ENCODE assay signal across 10 cellular contexts in genomic region chr10:31146496-31147219, GRCh38.
A peak's percentile ranks its signal among the peaks of the same experiment; 100 is the strongest.
DNase-seq lines count a peak whose midpoint lies in the region; ATAC-seq and TF ChIP-seq lines count a peak whose summit lies in the region.
"Had no signal": no experiment of that assay in that cellular context is flagged by ENCODE, and none has a peak within 500 bp of the region (broad histone marks: within the 10 kb centered on the region; RNA-seq: fewer than 3 reads in every experiment).

No MANE protein-coding gene starts in this region.

- H3K27me3 ChIP-seq in CD8-positive, alpha-beta T cell (ENCODE audit: insufficient read depth, low read length), result no peaks in the 10 kb centered on the region
- no peaks in the 10 kb centered on the region for H3K27me3 ChIP-seq in PC-3 (ENCODE audit: low read length)
- H3K27me3 ChIP-seq: adrenal gland had no signal

- POLR2A ChIA-PET in CD8-positive, alpha-beta T cell (lab: Charles Lee), result no interaction called here
- POLR2A ChIA-PET in PC-3 (lab: Charles Lee; ENCODE audit: unreplicated experiment), result no interaction called here

- H3K27ac Mint-ChIP-seq in CD8-positive, alpha-beta T cell, result peak overlapping the region; percentile 56
- H3K27ac Mint-ChIP-seq in nephron, result peak overlapping the region; percentile 91 to 98 (median 94)
- H3K27ac Mint-ChIP-seq in natural killer cell, result no peak overlapping the region

- H3K4me2 ChIP-seq in PC-3 (ENCODE audit: low read length), result peak overlapping the region; percentile 48

- TF ChIP-seq CTCF in CD8-positive, alpha-beta T cell (IDR thresholded peaks at IDR 0.05), result no peak
- TF ChIP-seq CTCF in PC-3 (conservative IDR thresholded peaks at IDR 0.05; ENCODE audit: low read depth, low read length), result no peak
- no peak for TF ChIP-seq CTCF in epithelial cell of esophagus (IDR thresholded peaks at IDR 0.05; ENCODE audit: insufficient read depth, low read depth, low read length, missing control alignments)
- TF ChIP-seq CTCF in nephron (IDR thresholded peaks at IDR 0.05; ENCODE audit: unreplicated experiment in 3 of 3), result no peak
- no peak for TF ChIP-seq CTCF in natural killer cell (IDR thresholded peaks at IDR 0.05)

- H3K4me3 Mint-ChIP-seq in CD8-positive, alpha-beta T cell, result peak overlapping the region; percentile 49
- H3K4me3 Mint-ChIP-seq in nephron (peak overlapping the region in 1 of 3 experiments; percentile 65), natural killer cell (no peak overlapping the region)

- no peaks in the 10 kb centered on the region for H3K36me3 ChIP-seq in CD8-positive, alpha-beta T cell (ENCODE audit: insufficient read depth, low read length)
- no peaks in the 10 kb centered on the region for H3K36me3 ChIP-seq in PC-3 (ENCODE audit: low read depth, low read length)
- H3K36me3 ChIP-seq: adrenal gland had no signal

- H4K20me1 ChIP-seq in PC-3 (ENCODE audit: low read length), result no peaks in the 10 kb centered on the region

- peak; percentile 34 for ATAC-seq in CD8-positive, alpha-beta T cell
- peak; percentile 90 for ATAC-seq in PC-3
- no peak for ATAC-seq in natural killer cell
- ATAC-seq in GM21381 (IDR thresholded peaks at IDR 0.05; ENCODE audit: unreplicated experiment), result no peak
- ATAC-seq in GM18517 (IDR thresholded peaks at IDR 0.05; ENCODE audit: unreplicated experiment), result no peak

- no peaks in the 10 kb centered on the region for H3K4me1 ChIP-seq in CD8-positive, alpha-beta T cell (ENCODE audit: insufficient read depth, low read length)
- peaks cover 19% of the 10 kb centered on the region for H3K4me1 ChIP-seq in PC-3 (ENCODE audit: insufficient read depth, low read length)

- no TSS peak for BruUV-seq in PC-3 (replicated peaks; lab: Mats Ljungman, UMichigan)

- peak overlapping the region; percentile 17; the same call in 1 of the 2 replicates for H3K9ac ChIP-seq in PC-3 (ENCODE audit: low read length)

- H3K27ac ChIP-seq in CD8-positive, alpha-beta T cell (ENCODE audit: low read depth, low read length), result no peak overlapping the region
- H3K27ac ChIP-seq in PC-3 (ENCODE audit: low read length), result peak overlapping the region; percentile 91

- no peaks in the 10 kb centered on the region for H3K9me3 Mint-ChIP-seq in CD8-positive, alpha-beta T cell
- H3K9me3 Mint-ChIP-seq in nephron, result no peaks in the 10 kb centered on the region
- H3K9me3 Mint-ChIP-seq in natural killer cell, result no peaks in the 10 kb centered on the region

- CTCF ChIA-PET in CD8-positive, alpha-beta T cell (lab: Charles Lee), result no interaction called here
- CTCF ChIA-PET in PC-3 (lab: Charles Lee), result no interaction called here

- no peak overlapping the region for H2AFZ ChIP-seq in PC-3 (ENCODE audit: low read length)

- H3K27me3 Mint-ChIP-seq in CD8-positive, alpha-beta T cell (ENCODE audit: low read depth), result no peaks in the 10 kb centered on the region
- H3K27me3 Mint-ChIP-seq in nephron (ENCODE audit: low read depth), result no peaks in the 10 kb centered on the region
- H3K27me3 Mint-ChIP-seq in natural killer cell (ENCODE audit: low read depth in 2 of 2), result peaks cover 0 to 9% of the 10 kb centered on the region in 2 donors

- H3K4me1 Mint-ChIP-seq in CD8-positive, alpha-beta T cell (ENCODE audit: low read depth), result peaks cover 12% of the 10 kb centered on the region
- H3K4me1 Mint-ChIP-seq in nephron (peaks cover 42% of the 10 kb centered on the region), natural killer cell (no peaks in the 10 kb centered on the region)

- no peaks in the 10 kb centered on the region for H3K36me3 Mint-ChIP-seq in CD8-positive, alpha-beta T cell
- H3K36me3 Mint-ChIP-seq in nephron (ENCODE audit: low read depth) (no peaks in the 10 kb centered on the region), natural killer cell (no peaks in the 10 kb centered on the region)

- H3K4me3 ChIP-seq in CD8-positive, alpha-beta T cell (ENCODE audit: low read depth, low read length), result no peak overlapping the region
- H3K4me3 ChIP-seq in PC-3 (ENCODE audit: low read length), result no peak overlapping the region
- H3K4me3 ChIP-seq in epithelial cell of esophagus (ENCODE audit: low read length), result no peak overlapping the region
- H3K4me3 ChIP-seq: adrenal gland had no signal

- H3K9me2 ChIP-seq in PC-3 (replicated peaks; ENCODE audit: low read length), result no peaks in the 10 kb centered on the region

- intact Hi-C loops in CD8-positive, alpha-beta T cell (cut with DNase I, micrococcal nuclease), result no loop called here
- intact Hi-C loops in PC-3 (cut with micrococcal nuclease) (no loop called here), natural killer cell (cut with micrococcal nuclease) (no loop called here)

- no peaks in the 10 kb centered on the region for H3K79me2 ChIP-seq in PC-3 (ENCODE audit: low read length)

- no peaks in the 10 kb centered on the region for H3F3A ChIP-seq in PC-3 (ENCODE audit: low read length, unreplicated experiment)

- no peak for DNase-seq in CD8-positive, alpha-beta T cell
- DNase-seq in PC-3, result peak; percentile 88
- DNase-seq in epithelial cell of esophagus (ENCODE audit: low read depth), result peak; percentile 82
- no peak for DNase-seq in natural killer cell
- no peak for DNase-seq in activated effector memory CD4-positive, alpha-beta T cell treated with Interleukin-2 at 50 U/mL for 16 hours
- DNase-seq: stimulated activated CD4-positive, alpha-beta T cell treated with anti-CD3 and anti-CD28 coated beads, Interleukin-12 subunit alpha, Interleukin-12 subunit beta, amount 100 ng/mL, for 4 hours had no signal

- H3K9me3 ChIP-seq in CD8-positive, alpha-beta T cell (ENCODE audit: low read length), result no peaks in the 10 kb centered on the region
- H3K9me3 ChIP-seq in PC-3 (ENCODE audit: low read length), result no peaks in the 10 kb centered on the region
- H3K9me3 ChIP-seq: adrenal gland had no signal

Comparison
In these comparisons a context has a peak if more than half of its experiments do, and no peak if none do; other contexts are left out.
1. ATAC-seq: peak in CD8-positive, alpha-beta T cell (single experiment) and PC-3 (single experiment); none in natural killer cell (0 of 3), GM21381 (single experiment) and GM18517 (single experiment).
2. DNase-seq: peak in PC-3 (single experiment) and epithelial cell of esophagus (single experiment); none in CD8-positive, alpha-beta T cell (0 of 7), natural killer cell (single experiment) and activated effector memory CD4-positive, alpha-beta T cell treated with Interleukin-2 at 50 U/mL for 16 hours (single experiment).
3. H3K27ac Mint-ChIP-seq: peak in CD8-positive, alpha-beta T cell (single experiment) and nephron (3 of 3); none in natural killer cell (0 of 2).